12 cellular contexts compared by ENCODE assay signal in genomic region chr6:15253107-15254073, GRCh38. TPM values are rescaled to one million over a fixed set of nuclear protein-coding genes. Genes with fewer than 3 reads are reported as not detected.
A peak's percentile ranks its signal among the peaks of the same experiment; 100 is the strongest.
DNase-seq lines count a peak whose midpoint lies in the region; ATAC-seq and TF ChIP-seq lines count a peak whose summit lies in the region.
"Had no signal": no experiment of that assay in that cellular context is flagged by ENCODE, and none has a peak within 500 bp of the region (broad histone marks: within the 10 kb centered on the region; RNA-seq: fewer than 3 reads in every experiment).

No MANE protein-coding gene starts in this region.

- peaks cover 85% of the 10 kb centered on the region for H3K79me2 ChIP-seq in hepatocyte

- H3K27ac ChIP-seq in KOPT-K1 (ENCODE audit: low read depth, low read length, poor library complexity, severe bottlenecking) (peak overlapping the region; percentile 67), angular gyrus (ENCODE audit: low read depth, low read length) (peak overlapping the region; percentile 22), gastrocnemius medialis (peak overlapping the region; percentile 89 to 98 (median 95)), hepatocyte (no peak overlapping the region)

- TF ChIP-seq CTCF in gastrocnemius medialis (IDR thresholded peaks at IDR 0.05 in 4 of 5, conservative IDR thresholded peaks at IDR 0.05 in 1 of 5) (no peak), hepatocyte (IDR thresholded peaks at IDR 0.05; ENCODE audit: poor library complexity) (no peak)

- H3K4me2 ChIP-seq in hepatocyte: no peak overlapping the region

- no peak overlapping the region for H2AFZ ChIP-seq in hepatocyte
- H2AFZ ChIP-seq: PC-9 had no signal

- H4K20me1 ChIP-seq in hepatocyte (ENCODE audit: insufficient read depth, poor library complexity, severe bottlenecking): peaks cover 25% of the 10 kb centered on the region

- WGBS in hepatocyte (ENCODE audit: low lambda C conversion rate, missing lambda C conversion rate): 89% methylated on average over 17 of the region's 17 CpGs

- TF ChIP-seq POLR2A in gastrocnemius medialis (IDR thresholded peaks at IDR 0.05): no peak

- ATAC-seq in gastrocnemius medialis (no peak), GM19328 (IDR thresholded peaks at IDR 0.05; ENCODE audit: unreplicated experiment) (no peak), HG03135 (IDR thresholded peaks at IDR 0.05; ENCODE audit: unreplicated experiment) (no peak)
- ATAC-seq: HCT116 had no signal

- peaks cover 80 to 89% of the 10 kb centered on the region in 2 donors for H3K4me1 ChIP-seq in gastrocnemius medialis
- H3K4me1 ChIP-seq in hepatocyte (ENCODE audit: insufficient read depth): peaks cover 21% of the 10 kb centered on the region

- H3K27me3 ChIP-seq in gastrocnemius medialis: no peaks in the 10 kb centered on the region
- H3K27me3 ChIP-seq in hepatocyte: no peaks in the 10 kb centered on the region

- intact Hi-C loops in gastrocnemius medialis (cut with DNase I; ENCODE audit: low total_unique reads): no loop called here

- peak; percentile 55 for DNase-seq in activated CD4-positive, alpha-beta T cell treated with anti-CD3 and anti-CD28 coated beads for 48 hours
- DNase-seq in activated CD4-positive, alpha-beta T cell treated with anti-CD3 and anti-CD28 coated beads for 4 hours: no peak
- no peak for DNase-seq in gastrocnemius medialis
- no peak for DNase-seq in hepatocyte (ENCODE audit: low spot score)
- DNase-seq: NCI-H1436 treated with DMSO at 0.1 percent for 48 hours, PC-9, T1000 had no signal

- in situ Hi-C loops in gastrocnemius medialis (cut with MboI; ENCODE audit: low sequenced_read_pairs in 4 of 4): loop anchor here (5.0 to 25.0 kb wide), 6 partner anchors 109 to 359 kb away; no protein-coding TSS in a partner anchor

- no peaks in the 10 kb centered on the region for H3K9me3 ChIP-seq in KOPT-K1 (ENCODE audit: insufficient read depth, low read length, poor library complexity, severe bottlenecking)
- no peaks in the 10 kb centered on the region for H3K9me3 ChIP-seq in gastrocnemius medialis
- no peaks in the 10 kb centered on the region for H3K9me3 ChIP-seq in hepatocyte (ENCODE audit: low read depth)

- H3K4me3 ChIP-seq in gastrocnemius medialis (no peak overlapping the region), hepatocyte (no peak overlapping the region)
- H3K4me3 ChIP-seq: PC-9 had no signal

- H3K9me2 ChIP-seq in hepatocyte (replicated peaks; ENCODE audit: insufficient read depth): no peaks in the 10 kb centered on the region

- peaks cover 30% of the 10 kb centered on the region for H3K36me3 ChIP-seq in KOPT-K1 (ENCODE audit: insufficient read depth, low read length)
- no peaks in the 10 kb centered on the region for H3K36me3 ChIP-seq in gastrocnemius medialis
- H3K36me3 ChIP-seq in hepatocyte (replicated peaks; ENCODE audit: insufficient read depth, low read depth): no peaks in the 10 kb centered on the region

RNA-seq across cellular contexts. Expression of gene JARID2, which starts 7.5 kb away (rescaled TPM):
- total RNA-seq in gastrocnemius medialis (10 to 100 TPM; 11.6 to 22.5 (median 16.4) TPM), hepatocyte (7.7 and 11.6 TPM in 2 replicates)
- 4.6 and 6.8 TPM in 2 replicates for polyA plus RNA-seq in hepatocyte
